In genomic region chr7:144001543-144001942, GRCh38 we compare ENCODE assay signal across 22 cellular contexts. TPM values are rescaled to one million over a fixed set of nuclear protein-coding genes. Genes with fewer than 3 reads are reported as not detected.
DNase-seq lines count a peak whose midpoint lies in the region; ATAC-seq and TF ChIP-seq lines count a peak whose summit lies in the region.
"Had no signal": no experiment of that assay in that cellular context is flagged by ENCODE, and none has a peak within 500 bp of the region (broad histone marks: within the 10 kb centered on the region; RNA-seq: fewer than 3 reads in every experiment).

No MANE protein-coding gene starts in this region.

- no peaks in the 10 kb centered on the region for H3K79me2 ChIP-seq in SK-N-SH (ENCODE audit: insufficient read depth)
- no peaks in the 10 kb centered on the region for H3K79me2 ChIP-seq in fibroblast of lung (ENCODE audit: control insufficient read depth, insufficient read depth, low read length)

- H3K27ac ChIP-seq in SK-N-SH (ENCODE audit: low read depth in 2 of 2, low read length in 1 of 2) (no peak overlapping the region), fibroblast of lung (ENCODE audit: insufficient read depth, low read length) (no peak overlapping the region)

- POLR2A ChIA-PET in SK-N-SH (lab: Yijun Ruan, JAX) = no interaction called here

- peaks cover 0 to 3% of the 10 kb centered on the region in 2 experiments; a peak in 1 of 4 replicates for H3K4me1 ChIP-seq in SK-N-SH (ENCODE audit: control insufficient read depth in 1 of 2, insufficient read depth in 2 of 2, low read depth in 1 of 2, low read length in 1 of 2)
- no peaks in the 10 kb centered on the region for H3K4me1 ChIP-seq in fibroblast of lung (ENCODE audit: control insufficient read depth, extremely low read depth, insufficient read depth, low read length)
- H3K4me1 ChIP-seq in skeletal muscle satellite cell (ENCODE audit: control insufficient read depth, insufficient read depth, low read length) = peaks cover 11% of the 10 kb centered on the region
- H3K4me1 ChIP-seq: BE2C had no signal

- peak overlapping the region; percentile 53; the same call in 1 of the 2 replicates for H3K4me2 ChIP-seq in SK-N-SH
- H3K4me2 ChIP-seq in fibroblast of lung (ENCODE audit: extremely low read depth, insufficient read depth, low read length) = peak overlapping the region; percentile 1
- H3K4me2 ChIP-seq in skeletal muscle satellite cell (ENCODE audit: low read length) = peak overlapping the region; percentile 67

- ATAC-seq in HG02852 (IDR thresholded peaks at IDR 0.05; ENCODE audit: unreplicated experiment) = no peak
- ATAC-seq: GM12878, HCT116, Panc1 had no signal

- H3K9me3 ChIP-seq in SK-N-SH (no peaks in the 10 kb centered on the region), fibroblast of lung (ENCODE audit: control insufficient read depth, insufficient read depth, low read depth, low read length) (no peaks in the 10 kb centered on the region), skeletal muscle satellite cell (replicated peaks; ENCODE audit: low read length) (no peaks in the 10 kb centered on the region)
- H3K9me3 ChIP-seq: BE2C had no signal

- DNase-seq in ELR (ENCODE audit: low read depth) (peak; percentile 12), SK-N-SH (no peak), fibroblast of lung (ENCODE audit: low read depth in 2 of 2) (no peak), iPS-NIHi11 (ENCODE audit: low spot score) (no peak), COLO668 (lab: John Stamatoyannopoulos, UW; ENCODE audit: unreplicated experiment) (no peak)
- DNase-seq: BE2C; GOT3; Karpas-422; MV-4-11; NCI-H1105 treated with DMSO at 0.1 percent for 48 hours; NCI-H2029 treated with DMSO at 0.1 percent for 48 hours; NCI-H226; NCI-H510A treated with DMSO at 0.1 percent for 48 hours; NCI-H748 treated with DMSO at 0.1 percent for 48 hours; NK-92 treated with Interleukin-12 subunit alpha and Interleukin-12 subunit beta, amount 100 ng/mL, for 24 hours; SIG-M5 had no signal

- H3K27me3 ChIP-seq in SK-N-SH (ENCODE audit: insufficient read depth) (peaks cover 10% of the 10 kb centered on the region; the same call in 1 of the 2 replicates), fibroblast of lung (ENCODE audit: control insufficient read depth, insufficient read depth, low read length) (no peaks in the 10 kb centered on the region), skeletal muscle satellite cell (ENCODE audit: control insufficient read depth, insufficient read depth, low read length) (no peaks in the 10 kb centered on the region)
- H3K27me3 ChIP-seq: BE2C had no signal

- no peaks in the 10 kb centered on the region for H3K36me3 ChIP-seq in SK-N-SH (replicated peaks in 1 of 2; ENCODE audit: control insufficient read depth in 1 of 2, insufficient read depth in 2 of 2, low read length in 1 of 2)
- no peaks in the 10 kb centered on the region for H3K36me3 ChIP-seq in fibroblast of lung (ENCODE audit: control insufficient read depth, insufficient read depth, low read length)
- no peaks in the 10 kb centered on the region for H3K36me3 ChIP-seq in skeletal muscle satellite cell (ENCODE audit: insufficient read depth, low read length)
- H3K36me3 ChIP-seq: BE2C had no signal

- no peak for TF ChIP-seq RAD21 in SK-N-SH (IDR thresholded peaks at IDR 0.05; ENCODE audit: low read length)

- H3K4me3 ChIP-seq in SK-N-SH (ENCODE audit: low read depth in 2 of 2, low read length in 1 of 2) (peak overlapping the region; percentile 4 to 13; a peak in 2 of 4 replicates), fibroblast of lung (replicated peaks in 1 of 4; ENCODE audit: control extremely low read depth in 1 of 4, insufficient read depth in 1 of 4, low read depth in 3 of 4, low read length in 4 of 4) (no peak overlapping the region), skeletal muscle satellite cell (ENCODE audit: low read length) (peak overlapping the region; percentile 48)
- H3K4me3 ChIP-seq: GM12878 had no signal

- H3F3A ChIP-seq in SK-N-SH (replicated peaks; ENCODE audit: insufficient read depth) = no peaks in the 10 kb centered on the region

- no peaks in the 10 kb centered on the region for H4K20me1 ChIP-seq in SK-N-SH (ENCODE audit: insufficient read depth)
- H4K20me1 ChIP-seq in fibroblast of lung (ENCODE audit: control insufficient read depth, extremely low read depth, insufficient read depth, low read length) = no peaks in the 10 kb centered on the region

- H3K9ac ChIP-seq in SK-N-SH = no peak overlapping the region
- H3K9ac ChIP-seq in fibroblast of lung (ENCODE audit: insufficient read depth, low read length) = no peak overlapping the region
- no peak overlapping the region for H3K9ac ChIP-seq in skeletal muscle satellite cell (ENCODE audit: low read depth, low read length)

- peak overlapping the region; percentile 78 for H2AFZ ChIP-seq in SK-N-SH (ENCODE audit: low read depth)
- H2AFZ ChIP-seq in fibroblast of lung (ENCODE audit: low read length) = peak overlapping the region; percentile 52

- no peaks in the 10 kb centered on the region for H3K9me2 ChIP-seq in SK-N-SH

- TF ChIP-seq CTCF in SK-N-SH (IDR thresholded peaks at IDR 0.05) = no peak
- TF ChIP-seq CTCF in fibroblast of lung (conservative IDR thresholded peaks at IDR 0.05 in 1 of 2, IDR thresholded peaks at IDR 0.05 in 1 of 2; ENCODE audit: low read depth in 1 of 2, low read length in 2 of 2) = no peak

- TF ChIP-seq EP300 in SK-N-SH (IDR thresholded peaks at IDR 0.05; ENCODE audit: borderline replicate concordance in 1 of 2, low read depth in 1 of 2, low read length in 1 of 2) = no peak

- 2% methylated on average over 3 of the region's 3 CpGs for WGBS in SK-N-SH (ENCODE audit: low lambda C conversion rate)

- CTCF ChIA-PET in SK-N-SH (lab: Yijun Ruan, JAX) = no interaction called here

TF ChIP-seq in SK-N-SH, 30 proteins besides CTCF, POLR2A, EP300 and RAD21:
- TF ChIP-seq POLR2AphosphoS5 (IDR thresholded peaks at IDR 0.05; ENCODE audit: low read depth, low read length) (no peak), MEF2A (IDR thresholded peaks at IDR 0.05; ENCODE audit: borderline replicate concordance, low read depth) (no peak), FOSL2 (IDR thresholded peaks at IDR 0.05; ENCODE audit: borderline replicate concordance, low read depth) (peak; percentile 35; the same call in 1 of the 2 replicates), RFX5 (IDR thresholded peaks at IDR 0.05; ENCODE audit: low read length) (no peak), ZBTB33 (IDR thresholded peaks at IDR 0.05; ENCODE audit: borderline replicate concordance, low read depth) (no peak), YY1 (IDR thresholded peaks at IDR 0.05; ENCODE audit: low read depth) (no peak)
TF ChIP-seq in SK-N-SH: peak in this region for 1.

RNA-seq across cellular contexts. Expression of gene OR6B1, which starts 1.4 kb away (rescaled TPM):
- polyA plus RNA-seq in SK-N-SH (2012; rRNA removed) = not detected in 2 replicates
- polyA plus RNA-seq in SK-N-SH (2012; cell fraction: cytosol; rRNA removed) = not detected in 2 replicates
- not detected in 2 replicates for polyA plus RNA-seq in SK-N-SH (2012; cell fraction: nucleus; rRNA removed)
- total RNA-seq in fibroblast of lung = not detected in 2 replicates
- not detected in 2 replicates for polyA plus RNA-seq in fibroblast of lung
- polyA plus RNA-seq in fibroblast of lung (2012) = not detected in 2 replicates
- polyA minus RNA-seq in fibroblast of lung (ENCODE audit: low replicate concordance) = not detected in 2 replicates
- not detected in 2 replicates for total RNA-seq in skeletal muscle satellite cell (2012; rRNA removed)
- total RNA-seq: GM12878, M059J had no signal
- polyA plus RNA-seq: GM12878 had no signal

RNA-seq across cellular contexts. Expression of gene OR2F1, which starts 46.9 kb away (rescaled TPM):
- polyA plus RNA-seq in SK-N-SH (2012; rRNA removed) = 0.10 TPM in 2 replicates
- under 0.01 and 0.03 TPM in 2 replicates for polyA plus RNA-seq in SK-N-SH (2012; cell fraction: cytosol; rRNA removed)
- polyA plus RNA-seq in SK-N-SH (2012; cell fraction: nucleus; rRNA removed) = 0.15 TPM in 1 of 2 replicates, not detected in the other
- total RNA-seq in fibroblast of lung = not detected in 2 replicates
- not detected in 2 replicates for polyA plus RNA-seq in fibroblast of lung
- not detected in 2 replicates for polyA plus RNA-seq in fibroblast of lung (2012)
- not detected in 2 replicates for polyA minus RNA-seq in fibroblast of lung (ENCODE audit: low replicate concordance)
- total RNA-seq in skeletal muscle satellite cell (2012; rRNA removed) = not detected in 2 replicates
- total RNA-seq: GM12878, M059J had no signal
- polyA plus RNA-seq: GM12878 had no signal

RNA-seq across cellular contexts. Expression of gene OR2A5, which starts 47.2 kb away (rescaled TPM):
- polyA plus RNA-seq in SK-N-SH (2012; rRNA removed) (not detected in 2 replicates), fibroblast of lung (not detected in 2 replicates)
- polyA plus RNA-seq in SK-N-SH (2012; cell fraction: cytosol; rRNA removed) = not detected in 2 replicates
- not detected in 2 replicates for polyA plus RNA-seq in SK-N-SH (2012; cell fraction: nucleus; rRNA removed)
- total RNA-seq in fibroblast of lung = not detected in 2 replicates
- not detected in 2 replicates for polyA plus RNA-seq in fibroblast of lung (2012)
- polyA minus RNA-seq in fibroblast of lung (ENCODE audit: low replicate concordance) = not detected in 2 replicates
- total RNA-seq in skeletal muscle satellite cell (2012; rRNA removed) = not detected in 2 replicates
- total RNA-seq: GM12878, M059J had no signal

Comparison
In these comparisons a context has a peak if more than half of its experiments do, and no peak if none do; other contexts are left out.
1. H3K4me2 ChIP-seq: peak in every context shown above with its lines; median percentile 67 in skeletal muscle satellite cell; 53 in SK-N-SH; 1 in fibroblast of lung.
2. H3K4me3 ChIP-seq: peak in SK-N-SH (2 of 2) and skeletal muscle satellite cell (single experiment); none in fibroblast of lung (0 of 4).